12 cellular contexts compared by ENCODE assay signal in the genomic region with DNA sequence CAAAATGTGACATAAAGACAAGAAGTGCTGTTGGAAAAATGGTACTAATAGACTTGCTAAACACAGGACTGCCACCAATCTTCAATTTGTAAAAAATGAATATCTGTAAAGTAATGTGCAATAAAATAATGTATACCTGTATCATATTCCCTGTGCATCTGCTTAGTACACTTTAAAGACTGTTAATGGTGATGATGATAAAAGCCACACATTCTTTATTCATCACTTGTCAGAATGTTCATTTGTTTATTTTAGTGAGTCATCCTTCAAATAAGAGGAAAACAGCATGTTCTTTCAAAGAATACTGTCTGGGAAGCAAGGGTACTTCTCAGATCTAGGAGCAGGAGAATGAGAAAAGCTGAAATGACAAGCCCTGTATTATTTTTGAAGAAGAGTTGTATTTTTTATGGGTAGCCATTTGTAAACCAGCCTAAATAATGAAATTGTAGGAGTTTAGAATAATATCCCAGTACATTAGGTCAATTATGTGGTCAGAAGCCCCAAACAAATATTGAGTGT.
DNase-seq lines count a peak whose midpoint lies in the region; ATAC-seq and TF ChIP-seq lines count a peak whose summit lies in the region.
"Had no signal": no experiment of that assay in that cellular context is flagged by ENCODE, and none has a peak within 500 bp of the region (broad histone marks: within the 10 kb centered on the region; RNA-seq: fewer than 3 reads in every experiment).

No MANE protein-coding gene starts in this region.

- no peaks in the 10 kb centered on the region for H3K4me1 ChIP-seq in mucosa of descending colon (ENCODE audit: low read depth)

- in situ Hi-C loops in Caki2 (cut with HindIII; ENCODE audit: low pct_unique_long_range_greater_than_20kb, low sequenced_read_pairs), result no loop called here

- H3K9me3 ChIP-seq in mucosa of descending colon, result no peaks in the 10 kb centered on the region
- H3K9me3 ChIP-seq: body of pancreas, heart left ventricle had no signal

- no peak for ATAC-seq in mucosa of descending colon
- ATAC-seq: body of pancreas; stimulated activated naive B cell treated with anti-CD40 and anti-IgM and Interleukin-4, amounts not matched to agents 10 μg/mL and 1 μg/mL and 100 μg/mL, for 72 hours had no signal

- no peak overlapping the region for H3K4me3 ChIP-seq in mucosa of descending colon
- H3K4me3 ChIP-seq: body of pancreas, heart left ventricle, SK-N-MC had no signal

- no peak for TF ChIP-seq CTCF in mucosa of descending colon (IDR thresholded peaks at IDR 0.05)

- DNase-seq in Caki2 (ENCODE audit: low read depth) (peak; percentile 52), LHCN-M2 (ENCODE audit: low read depth) (peak; percentile 84), amniotic stem cell (lab: John Stamatoyannopoulos, UW) (peak; percentile 12), kidney glomerular epithelial cell (lab: John Stamatoyannopoulos, UW) (peak; percentile 67), mucosa of descending colon (no peak), amygdala (lab: John Stamatoyannopoulos, UW) (no peak)
- DNase-seq in activated CD4-positive, alpha-beta T cell treated with anti-CD3 and anti-CD28 coated beads, Interleukin-2, amount 50 U/mL, for 4 hours, result no peak
- no peak for DNase-seq in stimulated activated CD4-positive, alpha-beta T cell treated with anti-CD3 and anti-CD28 coated beads, Interleukin-1b, Interleukin-23, amount 100 ng/mL, for 48 hours
- DNase-seq: body of pancreas; heart left ventricle; stimulated activated naive B cell treated with anti-CD40 and anti-IgM and Interleukin-4, amounts not matched to agents 10 μg/mL and 1 μg/mL and 100 μg/mL, for 72 hours had no signal

- H3K36me3 ChIP-seq in mucosa of descending colon (ENCODE audit: low read depth), result no peaks in the 10 kb centered on the region
- H3K36me3 ChIP-seq: heart left ventricle had no signal

- intact Hi-C loops in mucosa of descending colon (cut with DNase I, micrococcal nuclease), result no loop called here

Comparison
In these comparisons a context has a peak if more than half of its experiments do, and no peak if none do; other contexts are left out.
1. DNase-seq: peak in Caki2 (single experiment), LHCN-M2 (single experiment), amniotic stem cell (single experiment) and kidney glomerular epithelial cell (single experiment); none in mucosa of descending colon (0 of 3), amygdala (0 of 56), activated CD4-positive, alpha-beta T cell treated with anti-CD3 and anti-CD28 coated beads, Interleukin-2, amount 50 U/mL, for 4 hours (0 of 2) and stimulated activated CD4-positive, alpha-beta T cell treated with anti-CD3 and anti-CD28 coated beads, Interleukin-1b, Interleukin-23, amount 100 ng/mL, for 48 hours (single experiment).